In the genomic region with DNA sequence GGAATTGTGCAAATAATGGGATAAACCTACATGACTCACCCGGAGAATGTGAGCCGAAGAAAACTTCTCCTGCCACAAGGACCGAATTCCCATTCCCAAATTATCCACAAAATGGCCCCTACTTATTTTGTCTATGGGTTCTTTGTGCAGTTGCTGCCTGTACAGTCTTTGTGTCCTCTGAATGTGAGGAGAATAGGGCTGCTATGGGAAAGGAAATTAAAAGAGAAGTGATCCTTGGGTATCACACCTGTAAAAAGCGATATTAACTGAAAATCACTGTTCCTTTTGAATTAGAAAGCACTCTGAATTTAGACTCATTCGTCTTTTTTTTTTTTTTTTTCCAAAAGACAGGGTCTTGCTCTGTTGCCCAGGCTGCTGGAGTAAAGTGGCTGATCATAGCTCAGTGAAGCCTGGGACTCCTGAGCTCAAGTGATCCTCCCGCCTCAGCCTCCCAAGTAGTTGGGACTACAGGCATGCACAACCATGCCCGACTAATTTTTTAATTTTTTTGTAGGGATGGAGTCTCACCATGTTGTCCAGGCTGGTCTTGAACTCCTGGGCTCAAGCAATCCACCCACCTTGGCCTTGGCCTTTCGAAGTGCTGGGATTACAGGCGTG, we compare ENCODE assay signal across 8 cellular contexts. TPM values are rescaled to one million over a fixed set of nuclear protein-coding genes. Genes with fewer than 3 reads are reported as not detected.
A peak's percentile ranks its signal among the peaks of the same experiment; 100 is the strongest.
DNase-seq lines count a peak whose midpoint lies in the region; ATAC-seq and TF ChIP-seq lines count a peak whose summit lies in the region.

No MANE protein-coding gene starts in this region.

- no peak overlapping the region for H3K4me2 ChIP-seq in neural cell (ENCODE audit: low read length)

- H3K9me2 ChIP-seq in neural cell (ENCODE audit: insufficient read depth, low read length) = no peaks in the 10 kb centered on the region

- no peaks in the 10 kb centered on the region for H3K36me3 ChIP-seq in BJ (ENCODE audit: control insufficient read depth, insufficient read depth, low read length)
- H3K36me3 ChIP-seq in MG63 = peaks cover 35% of the 10 kb centered on the region
- H3K36me3 ChIP-seq in neural cell (ENCODE audit: insufficient read depth, low read length) = no peaks in the 10 kb centered on the region

- H3K9ac ChIP-seq in neural cell (ENCODE audit: low read length) = peak overlapping the region; percentile 3

- H2AFZ ChIP-seq in neural cell (ENCODE audit: low read depth, low read length) = peak overlapping the region; percentile 31

- no peaks in the 10 kb centered on the region for H4K20me1 ChIP-seq in neural cell (ENCODE audit: insufficient read depth)

- peak overlapping the region; percentile 59 to 98 (median 93) for H3K27ac ChIP-seq in dorsolateral prefrontal cortex
- no peak overlapping the region for H3K27ac ChIP-seq in neural cell (ENCODE audit: low read length)

- no peak for TF ChIP-seq CTCF in BJ (IDR thresholded peaks at IDR 0.05; ENCODE audit: insufficient read depth, low read depth, low read length)
- peak in 3 of 56 donors; percentile 7 to 11 (median 7) for TF ChIP-seq CTCF in dorsolateral prefrontal cortex (IDR thresholded peaks at IDR 0.05 in 54 of 56, conservative IDR thresholded peaks at IDR 0.05 in 2 of 56; ENCODE audit: low read depth in 1 of 56, partially characterized antibody in 56 of 56)
- TF ChIP-seq CTCF in neural cell (IDR thresholded peaks at IDR 0.05; ENCODE audit: poor library complexity, severe bottlenecking) = no peak

- H3K9me3 ChIP-seq in MG63 (peaks cover 21% of the 10 kb centered on the region), neural cell (ENCODE audit: low read length) (no peaks in the 10 kb centered on the region)

- H3K27me3 ChIP-seq in BJ (ENCODE audit: control insufficient read depth, insufficient read depth, low read length) = no peaks in the 10 kb centered on the region
- H3K27me3 ChIP-seq in MG63 = no peaks in the 10 kb centered on the region
- no peaks in the 10 kb centered on the region for H3K27me3 ChIP-seq in dorsolateral prefrontal cortex
- H3K27me3 ChIP-seq in neural cell (ENCODE audit: insufficient read depth, low read depth, low read length) = no peaks in the 10 kb centered on the region

- POLR2A ChIA-PET in BJ (lab: Charles Lee) = no interaction called here

- H3K79me2 ChIP-seq in neural cell (replicated peaks; ENCODE audit: insufficient read depth, low read length) = no peaks in the 10 kb centered on the region

- H3K4me3 ChIP-seq in BJ (ENCODE audit: low read depth, low read length) (peak overlapping the region; percentile 33), MG63 (peak overlapping the region; percentile 38), dorsolateral prefrontal cortex (peak overlapping the region; percentile 22 to 71 (median 51)), neural cell (ENCODE audit: low read length) (peak overlapping the region; percentile 43)

- CTCF ChIA-PET in BJ (lab: Yijun Ruan, JAX) = interaction anchor here (1.2 to 3.2 kb wide), 2 partner anchors 45 to 107 kb away, joined by 7 to 16 read pairs; partner anchors contain the start of gene CHD9

- no peak for ATAC-seq in GM21737 (IDR thresholded peaks at IDR 0.05; ENCODE audit: unreplicated experiment)

- no peak for DNase-seq in BJ (ENCODE audit: low read depth)
- DNase-seq in MG63 = no peak
- no peak for DNase-seq in dorsolateral prefrontal cortex
- DNase-seq in foreskin melanocyte = no peak
- no peak for DNase-seq in NCI-H748 (lab: John Stamatoyannopoulos, UW; ENCODE audit: unreplicated experiment)
- no peak for DNase-seq in kidney tubule cell (ENCODE audit: low spot score)

- no peaks in the 10 kb centered on the region for H3F3A ChIP-seq in neural cell (ENCODE audit: insufficient read depth, low read length, poor library complexity, severe bottlenecking)

- no peak for TF ChIP-seq RAD21 in neural cell (conservative IDR thresholded peaks at IDR 0.05)

- no peak for TF ChIP-seq EP300 in neural cell (conservative IDR thresholded peaks at IDR 0.05; ENCODE audit: poor library complexity, severe bottlenecking)

- intact Hi-C loops in dorsolateral prefrontal cortex (cut with DNase I) = no loop called here

TF ChIP-seq in neural cell, 6 proteins besides CTCF, POLR2A, EP300 and RAD21:
- TF ChIP-seq MXI1 (conservative IDR thresholded peaks at IDR 0.05; ENCODE audit: poor library complexity, severe bottlenecking) (no peak), POLR2AphosphoS5 (IDR thresholded peaks at IDR 0.05) (no peak), TAF1 (IDR thresholded peaks at IDR 0.05; ENCODE audit: low read depth) (no peak)

RNA-seq across cellular contexts. Expression of gene CHD9, which starts 45.4 kb away (rescaled TPM):
- polyA plus RNA-seq in BJ (2011; rRNA removed) (13.1 and 30.0 TPM in 2 replicates), neural cell (56.1 and 69.3 TPM in 2 replicates)
- 31.5 and 37.6 TPM in 2 replicates for polyA minus RNA-seq in BJ (2011; rRNA and poly(A)+ RNA removed)
- 27.9 and 51.1 TPM in 2 replicates for total RNA-seq in MG63 (2014; rRNA removed; shearing (Covaris generic); ENCODE audit: low replicate concordance)
- total RNA-seq in dorsolateral prefrontal cortex = 100 to 1,000 TPM; 104 to 179 (median 138) TPM
- polyA minus RNA-seq in neural cell = 293 and 355 TPM in 2 replicates

RNA-seq across cellular contexts. Expression of gene CHD9NB, which starts 47.5 kb away (rescaled TPM):
- 0.71 and 0.78 TPM in 2 replicates for polyA plus RNA-seq in BJ (2011; rRNA removed)
- 3.0 and 4.3 TPM in 2 replicates for polyA minus RNA-seq in BJ (2011; rRNA and poly(A)+ RNA removed)
- total RNA-seq in MG63 (2014; rRNA removed; shearing (Covaris generic); ENCODE audit: low replicate concordance) = 0.27 and 2.6 TPM in 2 replicates
- 1 to 10 TPM in 6 of 120 experiments, under 1 TPM in 41, not detected in 73; 0.26 to 2.4 (median 0.57) TPM for total RNA-seq in dorsolateral prefrontal cortex
- polyA plus RNA-seq in neural cell = 0.16 and 0.17 TPM in 2 replicates
- 0.46 and 0.97 TPM in 2 replicates for polyA minus RNA-seq in neural cell
